Comparison of ENCODE assay signal across 28 cellular contexts in genomic region chr17:46127524-46127923, GRCh38.
"Had no signal": no experiment of that assay in that cellular context is flagged by ENCODE, and none has a peak within 500 bp of the region (broad histone marks: within the 10 kb centered on the region; RNA-seq: fewer than 3 reads in every experiment).

No MANE protein-coding gene starts in this region.

- H3K27me3 Mint-ChIP-seq: activated CD4-positive, alpha-beta memory T cell treated with anti-CD3 and anti-CD28 coated beads for 36 hours; activated CD4-positive, alpha-beta T cell treated with anti-CD3 and anti-CD28 coated beads, Interleukin-2, amount 10 ng/mL, durations not matched to agents 24 days and 14 days; activated T-cell treated with anti-CD3 and anti-CD28 coated beads, Interleukin-2, amount 50 U/mL, for 24 hours; stimulated activated naive CD8-positive, alpha-beta T cell treated with anti-CD3 and anti-CD28 coated beads, Interleukin-15, Interleukin-2, amounts not matched to agents 100 ng/mL and 50 ng/mL, for 24 hours; type B pancreatic cell had no signal

- H3K27ac ChIP-seq: colonic mucosa, gastroesophageal sphincter, hepatocyte, parathyroid adenoma, thoracic aorta, vagina, WERI-Rb-1 had no signal

- H3K36me3 Mint-ChIP-seq: activated CD4-positive, alpha-beta memory T cell treated with anti-CD3 and anti-CD28 coated beads for 36 hours had no signal

- DNase-seq: activated CD4-positive, alpha-beta memory T cell treated with anti-CD3 and anti-CD28 coated beads for 36 hours; activated CD4-positive, alpha-beta T cell treated with anti-CD3 and anti-CD28 coated beads, Interleukin-2, amount 10 ng/mL, durations not matched to agents 24 days and 14 days; activated CD4-positive, CD25-positive, alpha-beta regulatory T cell treated with anti-CD3 and anti-CD28 coated beads, Interleukin-2, amount 50 U/mL, for 72 hours; activated CD8-positive, alpha-beta memory T cell treated with anti-CD3 and anti-CD28 coated beads, Interleukin-2, amount 50 U/mL, for 48 hours; activated gamma-delta T cell; activated naive CD4-positive, alpha-beta T cell treated with anti-CD3 and anti-CD28 coated beads, Interleukin-2, amount 50 U/mL, for 16 hours; activated T-cell treated with anti-CD3 and anti-CD28 coated beads, Interleukin-2, amount 50 U/mL, for 24 hours; anterior cingulate cortex; cerebellar nuclear complex; colonic mucosa; effector CD8-positive, alpha-beta T cell; islet precursor cell; left ventricle myocardium inferior; occipital lobe; right cardiac atrium; stimulated activated CD4-positive, alpha-beta T cell treated with anti-CD3 and anti-CD28 coated beads, Interleukin-4, amount 100 ng/mL, for 1 hour; T1000; WERI-Rb-1 had no signal

- H3K27me3 ChIP-seq: colonic mucosa, gastroesophageal sphincter, hepatocyte, vagina had no signal

- H3K4me2 ChIP-seq: hepatocyte had no signal

- ATAC-seq: gastroesophageal sphincter, right cardiac atrium had no signal

- H3K9me3 Mint-ChIP-seq: activated CD4-positive, alpha-beta memory T cell treated with anti-CD3 and anti-CD28 coated beads for 36 hours; activated CD4-positive, alpha-beta T cell treated with anti-CD3 and anti-CD28 coated beads, Interleukin-2, amount 10 ng/mL, durations not matched to agents 24 days and 14 days; activated T-cell treated with anti-CD3 and anti-CD28 coated beads, Interleukin-2, amount 50 U/mL, for 24 hours; neural crest cell; stimulated activated naive CD8-positive, alpha-beta T cell treated with anti-CD3 and anti-CD28 coated beads, Interleukin-15, Interleukin-2, amounts not matched to agents 100 ng/mL and 50 ng/mL, for 24 hours; T-helper 1 cell treated with Interleukin-12 subunit alpha and Interleukin-12 subunit beta and Interleukin-4 antibody, amounts not matched to agents 30 μg/mL and 1 μg/mL, for 36 hours; type B pancreatic cell had no signal

- H3K9me3 ChIP-seq: colonic mucosa, gastroesophageal sphincter, left ventricle myocardium inferior, thoracic aorta, vagina had no signal

- H3K4me3 ChIP-seq: colonic mucosa, gastroesophageal sphincter, hepatocyte, left ventricle myocardium inferior, lung, thoracic aorta, vagina had no signal

- H3K4me3 Mint-ChIP-seq: activated CD4-positive, alpha-beta memory T cell treated with anti-CD3 and anti-CD28 coated beads for 36 hours; activated CD4-positive, alpha-beta T cell treated with anti-CD3 and anti-CD28 coated beads, Interleukin-2, amount 10 ng/mL, durations not matched to agents 24 days and 14 days; activated T-cell treated with anti-CD3 and anti-CD28 coated beads, Interleukin-2, amount 50 U/mL, for 24 hours; neural crest cell; stimulated activated naive CD8-positive, alpha-beta T cell treated with anti-CD3 and anti-CD28 coated beads, Interleukin-15, Interleukin-2, amounts not matched to agents 100 ng/mL and 50 ng/mL, for 24 hours; T-helper 1 cell treated with Interleukin-12 subunit alpha and Interleukin-12 subunit beta and Interleukin-4 antibody, amounts not matched to agents 30 μg/mL and 1 μg/mL, for 36 hours; type B pancreatic cell had no signal

- H3K36me3 ChIP-seq: colonic mucosa, gastroesophageal sphincter, left ventricle myocardium inferior, thoracic aorta, vagina had no signal

- H2AFZ ChIP-seq: hepatocyte, parathyroid adenoma had no signal

- H3K9ac ChIP-seq: parathyroid adenoma had no signal

- H3K27ac Mint-ChIP-seq: activated CD4-positive, alpha-beta memory T cell treated with anti-CD3 and anti-CD28 coated beads for 36 hours; activated CD4-positive, alpha-beta T cell treated with anti-CD3 and anti-CD28 coated beads, Interleukin-2, amount 10 ng/mL, durations not matched to agents 24 days and 14 days; stimulated activated naive CD8-positive, alpha-beta T cell treated with anti-CD3 and anti-CD28 coated beads, Interleukin-15, Interleukin-2, amounts not matched to agents 100 ng/mL and 50 ng/mL, for 24 hours; type B pancreatic cell had no signal
